7 cellular contexts compared by ENCODE assay signal in genomic region chr6:163319609-163320366, GRCh38.
"Had no signal": no experiment of that assay in that cellular context is flagged by ENCODE, and none has a peak within 500 bp of the region (broad histone marks: within the 10 kb centered on the region; RNA-seq: fewer than 3 reads in every experiment).

No MANE protein-coding gene starts in this region.

- H3K27me3 ChIP-seq: foreskin keratinocyte had no signal

- H3K4me3 ChIP-seq: skin epidermis had no signal

- H3K27ac ChIP-seq: foreskin keratinocyte, skin epidermis had no signal

- H3K4me1 ChIP-seq: foreskin keratinocyte had no signal

- ATAC-seq: activated naive CD4-positive, alpha-beta T cell treated with anti-CD3 and anti-CD28 coated beads, Interleukin-2, amount 50 U/mL, for 72 hours; activated T-cell treated with anti-CD3 and anti-CD28 coated beads, Interleukin-2, amount 50 U/mL, for 4 hours; foreskin keratinocyte had no signal

- DNase-seq: activated CD4-positive, alpha-beta memory T cell treated with anti-CD3 and anti-CD28 coated beads for 36 hours; activated effector memory CD4-positive, alpha-beta T cell treated with anti-CD3 and anti-CD28 coated beads, Interleukin-2, amount 50 U/mL, for 16 hours; activated T-cell treated with anti-CD3 and anti-CD28 coated beads, Interleukin-2, amount 50 U/mL, for 4 hours; amniotic stem cell; foreskin keratinocyte had no signal
